ENCODE assay signal across 21 cellular contexts in the genomic region with DNA sequence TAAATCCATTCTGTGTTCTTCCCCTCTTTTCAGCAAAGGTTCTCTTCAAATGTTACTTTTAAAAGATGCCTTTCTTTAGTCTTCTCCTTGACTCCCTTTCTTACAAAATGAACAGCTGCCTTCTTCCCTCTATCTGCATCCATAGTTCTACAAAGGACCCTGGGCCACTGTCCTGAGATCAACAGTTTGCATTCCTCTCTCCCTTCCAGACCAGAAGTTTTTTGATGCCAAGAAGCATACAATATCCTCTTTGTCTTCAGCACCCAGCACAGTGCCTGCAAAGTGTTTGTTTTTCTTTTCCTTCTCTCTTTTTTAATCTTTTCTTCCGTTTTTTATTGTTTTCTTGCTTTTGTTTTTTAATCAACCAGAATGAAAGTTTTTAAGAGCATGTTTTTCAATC.
DNase-seq lines count a peak whose midpoint lies in the region; ATAC-seq, FAIRE-seq and TF ChIP-seq lines count a peak whose summit lies in the region.
"Had no signal": no experiment of that assay in that cellular context is flagged by ENCODE, and none has a peak within 500 bp of the region (broad histone marks: within the 10 kb centered on the region; RNA-seq: fewer than 3 reads in every experiment).

No MANE protein-coding gene starts in this region.

- H2AFZ ChIP-seq in GM23248 (peak overlapping the region; percentile 11; the same call in 1 of the 2 replicates), astrocyte (ENCODE audit: low read depth, low read length) (no peak overlapping the region), hepatocyte (no peak overlapping the region)
- H2AFZ ChIP-seq: PC-9 had no signal

- H3K4me3 ChIP-seq in GM23248, result no peak overlapping the region; the same call in 1 of the 2 replicates
- no peak overlapping the region for H3K4me3 ChIP-seq in astrocyte (ENCODE audit: insufficient read depth, low read depth, low read length)
- no peak overlapping the region for H3K4me3 ChIP-seq in hepatocyte
- no peak overlapping the region for H3K4me3 ChIP-seq in H7 (ENCODE audit: insufficient read depth, low read depth, low read length)
- H3K4me3 ChIP-seq: MG63, PC-9 had no signal

- H3K4me2 ChIP-seq in GM23248 (ENCODE audit: unreplicated experiment) (no peak overlapping the region), astrocyte (ENCODE audit: low read length) (no peak overlapping the region), hepatocyte (no peak overlapping the region)
- H3K4me2 ChIP-seq: PC-9 had no signal

- WGBS in GM23248 (ENCODE audit: low coverage in 1 of 2, low lambda C conversion rate in 2 of 2, missing lambda C conversion rate in 2 of 2), 2 experiments, result 28 to 47% methylated on average over 1 of the region's 1 CpG
- WGBS in hepatocyte (ENCODE audit: low lambda C conversion rate, missing lambda C conversion rate), result 71% methylated on average over 1 of the region's 1 CpG

- ATAC-seq in HG02763 (IDR thresholded peaks at IDR 0.05; ENCODE audit: unreplicated experiment), result no peak

- H3K27me3 Mint-ChIP-seq in astrocyte (ENCODE audit: low read depth, unreplicated experiment), result peaks cover 17% of the 10 kb centered on the region

- H3K9me3 ChIP-seq in GM23248 (ENCODE audit: low read depth) (no peaks in the 10 kb centered on the region), astrocyte (ENCODE audit: insufficient read depth, low read depth, low read length) (no peaks in the 10 kb centered on the region), hepatocyte (ENCODE audit: low read depth) (no peaks in the 10 kb centered on the region)
- H3K9me3 ChIP-seq: MG63 had no signal

- H3K4me1 ChIP-seq in GM23248 (ENCODE audit: insufficient read depth) (peaks cover 16% of the 10 kb centered on the region), astrocyte (ENCODE audit: insufficient read depth, low read length) (no peaks in the 10 kb centered on the region), hepatocyte (ENCODE audit: insufficient read depth) (no peaks in the 10 kb centered on the region)

- no peak for FAIRE-seq in astrocyte (lab: Jason Lieb, UNC)
- FAIRE-seq: H54 had no signal

- DNase-seq in GM23248, result peak; percentile 12
- DNase-seq in astrocyte (ENCODE audit: low read depth), result peak; percentile 12
- DNase-seq in hepatocyte (ENCODE audit: low spot score), result no peak
- DNase-seq in retina, result peak; percentile 1
- DNase-seq in H7, result no peak
- DNase-seq in activated naive CD4-positive, alpha-beta T cell (lab: John Stamatoyannopoulos, UW), result no peak
- DNase-seq: DMS79, Kasumi-1, MG63, NCI-H1048, NCI-H1436, NCI-H1930, NCI-H345, NCI-H524 treated with DMSO at 0.1 percent for 48 hours, SIG-M5 had no signal

- H3K36me3 ChIP-seq in GM23248 (ENCODE audit: low read depth) (no peaks in the 10 kb centered on the region), astrocyte (ENCODE audit: insufficient read depth, low read length) (no peaks in the 10 kb centered on the region), hepatocyte (replicated peaks; ENCODE audit: insufficient read depth, low read depth) (no peaks in the 10 kb centered on the region), H7 (replicated peaks; ENCODE audit: control insufficient read depth, insufficient read depth, low read length) (no peaks in the 10 kb centered on the region)
- H3K36me3 ChIP-seq: MG63 had no signal

- no peak for TF ChIP-seq CTCF in astrocyte (IDR thresholded peaks at IDR 0.05; ENCODE audit: insufficient read depth, low read depth, low read length)
- no peak for TF ChIP-seq CTCF in hepatocyte (IDR thresholded peaks at IDR 0.05; ENCODE audit: poor library complexity)

- H3K27ac ChIP-seq in GM23248 (0 out of 2 replicates have a peak overlapping the region, but pooled peaks have one; percentile 62), astrocyte (ENCODE audit: low read depth, low read length) (peak overlapping the region; percentile 24), hepatocyte (peak overlapping the region; percentile 5)
- H3K27ac ChIP-seq: C4-2B, PC-9, RWPE1 had no signal

- no peak overlapping the region for H3K27ac Mint-ChIP-seq in astrocyte (ENCODE audit: unreplicated experiment)
- H3K27ac Mint-ChIP-seq: IgD-negative memory B cell had no signal

- H4K20me1 ChIP-seq in GM23248 (ENCODE audit: insufficient read depth), result no peaks in the 10 kb centered on the region
- no peaks in the 10 kb centered on the region for H4K20me1 ChIP-seq in astrocyte (ENCODE audit: insufficient read depth, low read length)
- no peaks in the 10 kb centered on the region for H4K20me1 ChIP-seq in hepatocyte (ENCODE audit: insufficient read depth, poor library complexity, severe bottlenecking)

- H3K9me2 ChIP-seq in GM23248 (ENCODE audit: insufficient read depth), result no peaks in the 10 kb centered on the region
- H3K9me2 ChIP-seq in hepatocyte (replicated peaks; ENCODE audit: insufficient read depth), result no peaks in the 10 kb centered on the region

- no peaks in the 10 kb centered on the region for H3K27me3 ChIP-seq in GM23248 (replicated peaks; ENCODE audit: insufficient read depth)
- H3K27me3 ChIP-seq in astrocyte (ENCODE audit: insufficient read depth, low read length), result no peaks in the 10 kb centered on the region
- no peaks in the 10 kb centered on the region for H3K27me3 ChIP-seq in hepatocyte
- H3K27me3 ChIP-seq in H7 (ENCODE audit: control insufficient read depth, insufficient read depth, low read length), result no peaks in the 10 kb centered on the region
- H3K27me3 ChIP-seq: MG63 had no signal

- peaks cover 2% of the 10 kb centered on the region for H3K9me3 Mint-ChIP-seq in astrocyte (ENCODE audit: unreplicated experiment)
- H3K9me3 Mint-ChIP-seq: IgD-negative memory B cell had no signal

- in situ Hi-C loops in GM23248 (cut with MboI), result no loop called here

- H3K4me1 Mint-ChIP-seq in astrocyte (ENCODE audit: low read depth, unreplicated experiment), result peaks cover 12% of the 10 kb centered on the region
- H3K4me1 Mint-ChIP-seq: IgD-negative memory B cell had no signal

- H3K36me3 Mint-ChIP-seq in astrocyte (ENCODE audit: low read depth, unreplicated experiment), result no peaks in the 10 kb centered on the region
- H3K36me3 Mint-ChIP-seq: IgD-negative memory B cell had no signal

- no peak overlapping the region for H3K4me3 Mint-ChIP-seq in astrocyte (ENCODE audit: unreplicated experiment)
- H3K4me3 Mint-ChIP-seq: IgD-negative memory B cell had no signal

- H3K9ac ChIP-seq in GM23248 (no peak overlapping the region), astrocyte (ENCODE audit: low read length) (no peak overlapping the region)

- H3F3A ChIP-seq in GM23248 (ENCODE audit: insufficient read depth), result peaks cover 17% of the 10 kb centered on the region; the same call in 1 of the 2 replicates

- H3K79me2 ChIP-seq in GM23248 (ENCODE audit: insufficient read depth) (no peaks in the 10 kb centered on the region), astrocyte (ENCODE audit: insufficient read depth, low read length) (no peaks in the 10 kb centered on the region), hepatocyte (no peaks in the 10 kb centered on the region)

Comparison
In these comparisons a context has a peak if more than half of its experiments do, and no peak if none do; other contexts are left out.
1. DNase-seq: peak in GM23248 (single experiment), astrocyte (single experiment) and retina (single experiment); none in hepatocyte (single experiment), H7 (single experiment) and activated naive CD4-positive, alpha-beta T cell (0 of 4).
2. H3K27ac ChIP-seq: peak in every context shown above with its lines; median percentile 62 in GM23248; 24 in astrocyte; 5 in hepatocyte.